Comparison of ENCODE assay signal across 36 cellular contexts in the genomic region with DNA sequence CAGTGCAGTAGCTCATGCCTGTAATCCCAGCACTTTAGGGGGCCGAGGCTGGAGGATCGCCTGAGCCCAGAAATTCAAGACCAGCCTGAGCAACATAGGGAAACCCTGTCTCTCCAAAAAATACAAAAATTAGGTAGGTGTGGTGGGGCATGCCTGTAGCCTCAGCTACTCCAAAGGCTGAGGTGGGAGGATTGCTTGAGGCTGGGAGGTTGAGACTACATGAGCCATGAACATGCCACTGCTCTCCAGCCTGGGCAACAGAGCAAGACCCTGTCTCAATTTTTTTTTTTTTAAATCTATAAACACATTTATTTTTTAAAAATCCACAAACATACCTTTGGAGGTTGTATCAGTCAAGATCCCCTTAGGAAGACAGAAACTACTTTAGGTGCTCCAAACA.
"Had no signal": no experiment of that assay in that cellular context is flagged by ENCODE, and none has a peak within 500 bp of the region (broad histone marks: within the 10 kb centered on the region; RNA-seq: fewer than 3 reads in every experiment).

No MANE protein-coding gene starts in this region.

- H3K27me3 ChIP-seq: MG63 had no signal

- DNase-seq: Karpas-422, Kasumi-1, MG63, MM.1S, MV-4-11, NCI-H1048, NCI-H1092, NCI-H1092 treated with DMSO at 0.1 percent for 48 hours, NCI-H1105, NCI-H1105 treated with DMSO at 0.1 percent for 48 hours, NCI-H1417, NCI-H1417 treated with DMSO at 0.1 percent for 48 hours, NCI-H1436, NCI-H1436 treated with DMSO at 0.1 percent for 48 hours, NCI-H146, NCI-H1694, NCI-H1694 treated with DMSO at 0.1 percent for 48 hours, NCI-H187, NCI-H187 treated with DMSO at 0.1 percent for 48 hours, NCI-H1930, NCI-H2029, NCI-H2029 treated with DMSO at 0.1 percent for 48 hours, NCI-H2081, NCI-H2081 treated with DMSO at 0.1 percent for 48 hours, NCI-H2107, NCI-H2171, NCI-H2171 treated with DMSO at 0.1 percent for 48 hours, NCI-H2227 treated with DMSO at 0.1 percent for 48 hours, NCI-H226, NCI-H345, NCI-H446, NCI-H446 treated with DMSO at 0.1 percent for 48 hours, NCI-H510A, NCI-H510A treated with DMSO at 0.1 percent for 48 hours, NCI-H524, NCI-H524 treated with DMSO at 0.1 percent for 48 hours had no signal

- H3K36me3 ChIP-seq: MG63 had no signal

- H3K9me3 ChIP-seq: MG63 had no signal

- H3K4me3 ChIP-seq: MG63 had no signal
